1 cellular context compared by ENCODE assay signal in the genomic region with DNA sequence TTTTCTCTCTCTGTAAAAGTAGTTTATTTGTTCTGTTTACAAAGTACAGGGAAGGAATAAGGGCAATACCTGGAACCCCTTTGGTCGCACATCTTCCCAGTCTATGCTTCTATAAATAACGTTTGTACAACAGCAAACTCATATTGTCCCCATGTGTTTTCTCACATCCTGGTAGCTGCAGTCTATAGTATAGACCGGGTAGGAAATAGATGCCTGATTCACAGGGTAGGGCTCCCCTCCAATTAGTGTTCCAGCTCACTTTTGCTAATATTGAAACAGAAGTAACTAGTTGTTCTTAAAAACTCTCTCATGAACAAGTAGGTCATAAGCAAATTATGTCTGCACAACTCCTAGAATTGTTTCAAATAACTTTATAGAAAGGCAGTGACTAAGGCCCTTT.
TF ChIP-seq lines count a peak whose summit lies in the region.

No MANE protein-coding gene starts in this region.

TF ChIP-seq in A549, 52 proteins besides CTCF, POLR2A, EP300 and RAD21:
- no peak for TF ChIP-seq REST (IDR thresholded peaks at IDR 0.05)
- TF ChIP-seq TFCP2L1 (CRISPR knock-in tag; IDR thresholded peaks at IDR 0.05): no peak
- TF ChIP-seq, protein P1, sequence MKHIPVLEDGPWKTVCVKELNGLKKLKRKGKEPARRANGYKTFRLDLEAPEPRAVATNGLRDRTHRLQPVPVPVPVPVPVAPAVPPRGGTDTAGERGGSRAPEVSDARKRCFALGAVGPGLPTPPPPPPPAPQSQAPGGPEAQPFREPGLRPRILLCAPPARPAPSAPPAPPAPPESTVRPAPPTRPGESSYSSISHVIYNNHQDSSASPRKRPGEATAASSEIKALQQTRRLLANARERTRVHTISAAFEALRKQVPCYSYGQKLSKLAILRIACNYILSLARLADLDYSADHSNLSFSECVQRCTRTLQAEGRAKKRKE (CRISPR knock-in tag; IDR thresholded peaks at IDR 0.05; ENCODE audit: low read depth): no peak
- no peak for TF ChIP-seq HES2 (IDR thresholded peaks at IDR 0.05)
- no peak for TF ChIP-seq EHMT2 (IDR thresholded peaks at IDR 0.05; ENCODE audit: low read depth)
- no peak for TF ChIP-seq ESRRA (IDR thresholded peaks at IDR 0.05; ENCODE audit: borderline replicate concordance, low read length)
TF ChIP-seq in A549: peak in this region for 0.
